Comparison of ENCODE assay signal across 6 cellular contexts in the genomic region with DNA sequence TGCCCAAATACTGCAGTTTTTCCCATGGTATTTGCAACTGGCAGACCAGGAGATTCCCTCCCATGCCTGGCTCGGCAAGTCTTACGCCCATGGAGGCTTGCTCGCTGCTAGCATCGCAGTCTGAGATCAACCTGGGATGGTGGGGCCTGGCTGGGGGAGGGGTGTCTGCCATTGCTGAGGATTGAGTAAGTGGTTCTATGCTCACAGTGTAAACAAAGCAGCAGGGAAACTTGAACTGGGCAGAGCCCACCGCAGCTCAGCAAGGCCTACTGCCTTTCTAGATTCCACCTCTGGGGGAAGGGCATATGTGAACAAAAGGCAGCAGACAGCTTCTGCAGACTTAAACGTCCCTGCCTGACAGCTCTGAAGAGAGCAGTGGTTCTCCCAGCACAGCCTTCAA. TPM values are rescaled to one million over a fixed set of nuclear protein-coding genes. Genes with fewer than 3 reads are reported as not detected.
DNase-seq lines count a peak whose midpoint lies in the region; TF ChIP-seq lines count a peak whose summit lies in the region.
"Not testable (repeated sequence)": the region's sequence is repeated elsewhere in the genome, so short reads cannot be mapped to it uniquely, and the experiment has no call there.

No MANE protein-coding gene starts in this region.

- H3K79me2 ChIP-seq in mesendoderm (ENCODE audit: control insufficient read depth, insufficient read depth, low read length): not testable (repeated sequence)

- not testable (repeated sequence) for H3K23ac ChIP-seq in mesendoderm (ENCODE audit: low read length); neuronal stem cell (ENCODE audit: low read depth, low read length, poor library complexity)

- H3K4ac ChIP-seq in mesendoderm (ENCODE audit: low read depth, low read length); neuronal stem cell (ENCODE audit: low read length): not testable (repeated sequence)

- H3K4me3 ChIP-seq in NT2/D1 (ENCODE audit: insufficient read length, low read depth); choroid plexus epithelial cell (ENCODE audit: low read depth, low read length); cardiac muscle cell; mesendoderm (ENCODE audit: low read length): not testable (repeated sequence)
- H3K4me3 ChIP-seq in neuronal stem cell (ENCODE audit: low read length in 2 of 2): peak overlapping the region in 1 of 2 donors; percentile 37

- not testable (repeated sequence) for H2AK5ac ChIP-seq in mesendoderm (ENCODE audit: low read length); neuronal stem cell (ENCODE audit: low read depth, low read length)

- WGBS in mesendoderm (ENCODE audit: extremely low coverage, insufficient coverage, low lambda C conversion rate): no CpG with 5 or more reads among the region's 6 CpGs
- no CpG with 5 or more reads among the region's 6 CpGs for WGBS in neuronal stem cell (ENCODE audit: extremely low coverage in 2 of 2, insufficient read length in 2 of 2, insufficient replicate concordance in 1 of 2), 2 donors

- H2AFZ ChIP-seq in neuronal stem cell (ENCODE audit: low read length): peak overlapping the region; percentile 81

- peak overlapping the region; percentile 22 for H3K27ac ChIP-seq in cardiac muscle cell
- not testable (repeated sequence) for H3K27ac ChIP-seq in mesendoderm (ENCODE audit: low read depth, low read length); neuronal stem cell (replicated peaks; ENCODE audit: low read length)

- not testable (repeated sequence) for H2BK5ac ChIP-seq in mesendoderm (ENCODE audit: low read length); neuronal stem cell (ENCODE audit: low read length)

- H2BK12ac ChIP-seq in neuronal stem cell (ENCODE audit: low read length): not testable (repeated sequence)

- H3K79me1 ChIP-seq in mesendoderm (ENCODE audit: low read length); neuronal stem cell (ENCODE audit: low read depth, low read length): not testable (repeated sequence)

- peak overlapping the region; percentile 31 for H3K14ac ChIP-seq in neuronal stem cell (ENCODE audit: low read length)

- not testable (repeated sequence) for H4K91ac ChIP-seq in neuronal stem cell (ENCODE audit: low read depth, low read length, poor library complexity)

- not testable (repeated sequence) for H3K18ac ChIP-seq in mesendoderm (ENCODE audit: low read length); neuronal stem cell (ENCODE audit: low read length)

- H3K56ac ChIP-seq in mesendoderm (ENCODE audit: low read length): not testable (repeated sequence)

- H4K5ac ChIP-seq in mesendoderm (ENCODE audit: low read length): not testable (repeated sequence)

- not testable (repeated sequence) for TF ChIP-seq CTCF in choroid plexus epithelial cell (conservative IDR thresholded peaks at IDR 0.05; ENCODE audit: low read depth, low read length); cardiac muscle cell (IDR thresholded peaks at IDR 0.05; ENCODE audit: low read depth, low read length)

- H3K27me3 ChIP-seq in NT2/D1 (ENCODE audit: insufficient read depth, insufficient read length); cardiac muscle cell; mesendoderm (ENCODE audit: insufficient read depth, low read length, poor library complexity); neuronal stem cell (ENCODE audit: control insufficient read depth in 3 of 3, insufficient read depth in 3 of 3, low read depth in 1 of 3, low read length in 3 of 3): not testable (repeated sequence)

- not testable (repeated sequence) for H3K4me1 ChIP-seq in NT2/D1 (ENCODE audit: insufficient read depth, insufficient read length); cardiac muscle cell (ENCODE audit: low read depth); mesendoderm (ENCODE audit: control insufficient read depth, low read depth, low read length); neuronal stem cell (ENCODE audit: control insufficient read depth in 2 of 2, insufficient read depth in 1 of 2, low read depth in 1 of 2, low read length in 2 of 2)

- H4K8ac ChIP-seq in mesendoderm (ENCODE audit: low read depth, low read length); neuronal stem cell (ENCODE audit: low read depth, low read length): not testable (repeated sequence)

- peak; percentile 76 for DNase-seq in ELF-1 (ENCODE audit: low read depth, low spot score)
- peak; percentile 30 for DNase-seq in NT2/D1 (ENCODE audit: low read depth, low spot score)
- peak; percentile 2 for DNase-seq in choroid plexus epithelial cell (ENCODE audit: low read depth)
- peak in 1 of 2 donors; percentile 19 for DNase-seq in cardiac muscle cell (ENCODE audit: low read depth in 1 of 2, low spot score in 1 of 2)
- DNase-seq in mesendoderm: peak; percentile 44
- not testable (repeated sequence) for DNase-seq in neuronal stem cell (ENCODE audit: low spot score)

- H3K9ac ChIP-seq in NT2/D1 (ENCODE audit: insufficient read length, low read depth); mesendoderm (ENCODE audit: low read length); neuronal stem cell (ENCODE audit: low read depth, low read length, poor library complexity): not testable (repeated sequence)

- H3K9me3 ChIP-seq in NT2/D1 (ENCODE audit: insufficient read depth, low read length); cardiac muscle cell (ENCODE audit: low read depth); neuronal stem cell (replicated peaks in 1 of 2; ENCODE audit: control insufficient read depth in 2 of 2, insufficient read depth in 1 of 2, low read depth in 1 of 2, low read length in 2 of 2): not testable (repeated sequence)

- not testable (repeated sequence) for H3K4me2 ChIP-seq in mesendoderm (ENCODE audit: low read length); neuronal stem cell (ENCODE audit: insufficient read depth, low read length, poor library complexity, severe bottlenecking)

- H2BK15ac ChIP-seq in mesendoderm (replicated peaks; ENCODE audit: low read depth); neuronal stem cell (ENCODE audit: low read length): not testable (repeated sequence)

- H3K36me3 ChIP-seq in NT2/D1 (ENCODE audit: insufficient read depth, insufficient read length, low read length); cardiac muscle cell; mesendoderm (ENCODE audit: control insufficient read depth, insufficient read depth, low read length); neuronal stem cell (replicated peaks in 1 of 2; ENCODE audit: control insufficient read depth in 2 of 2, insufficient read depth in 2 of 2, low read length in 2 of 2): not testable (repeated sequence)

- not testable (repeated sequence) for H2BK120ac ChIP-seq in mesendoderm (ENCODE audit: low read depth, low read length); neuronal stem cell (ENCODE audit: low read depth, low read length)

RNA-seq across cellular contexts. Expression of gene FAR1, which starts 17.0 kb away (rescaled TPM):
- total RNA-seq in cardiac muscle cell: 25.1 and 45.2 TPM in 2 replicates
- polyA plus RNA-seq in cardiac muscle cell: 25.4 and 27.5 TPM in 2 replicates
- polyA plus RNA-seq in mesendoderm (2013, experiment 1 of 2): 54.3 TPM
- 53.7 TPM for polyA plus RNA-seq in mesendoderm (2013, experiment 2 of 2)
- polyA plus RNA-seq in neuronal stem cell (2013, experiment 1 of 2): 35.2 TPM
- polyA plus RNA-seq in neuronal stem cell (2013, experiment 2 of 2): 34.2 TPM
